17 cellular contexts compared by ENCODE assay signal in the genomic region with DNA sequence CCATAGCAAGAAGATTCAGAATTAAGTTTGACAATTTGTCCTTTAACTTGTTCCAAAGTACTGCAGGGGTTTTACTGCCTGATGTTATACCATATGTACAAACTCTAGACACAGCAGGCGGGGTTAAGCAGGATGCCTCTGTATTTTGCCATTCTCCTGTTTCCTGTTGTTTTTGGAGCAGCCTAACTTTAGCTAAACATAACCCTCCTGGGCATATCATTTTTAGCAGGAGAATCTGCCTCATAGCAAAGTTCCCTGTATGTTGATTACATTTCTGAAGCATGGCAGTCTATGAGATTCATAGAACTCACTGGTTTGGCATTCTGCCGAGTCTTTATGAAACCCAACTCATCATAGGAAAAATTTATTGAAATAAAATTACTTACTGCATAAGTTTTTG. TPM values are rescaled to one million over a fixed set of nuclear protein-coding genes. Genes with fewer than 3 reads are reported as not detected.
A peak's percentile ranks its signal among the peaks of the same experiment; 100 is the strongest.
DNase-seq lines count a peak whose midpoint lies in the region; ATAC-seq and TF ChIP-seq lines count a peak whose summit lies in the region.
"Had no signal": no experiment of that assay in that cellular context is flagged by ENCODE, and none has a peak within 500 bp of the region (broad histone marks: within the 10 kb centered on the region; RNA-seq: fewer than 3 reads in every experiment).

No MANE protein-coding gene starts in this region.

- H3K27me3 ChIP-seq in fibroblast of lung (ENCODE audit: control insufficient read depth, insufficient read depth, low read length), result no peaks in the 10 kb centered on the region
- peaks cover 0 to 17% (median 0%) of the 10 kb centered on the region in 3 donors for H3K27me3 ChIP-seq in psoas muscle (ENCODE audit: insufficient read depth in 3 of 3, low read length in 2 of 3)
- no peaks in the 10 kb centered on the region for H3K27me3 ChIP-seq in trophoblast cell (ENCODE audit: insufficient read depth, low read length)
- no peaks in the 10 kb centered on the region for H3K27me3 ChIP-seq in mesendoderm (ENCODE audit: insufficient read depth, low read length, poor library complexity)
- H3K27me3 ChIP-seq: tibial nerve had no signal

- DNase-seq in EL (peak; percentile 52), fibroblast of lung (ENCODE audit: low read depth in 2 of 2) (peak in 1 of 2 donors; percentile 49), psoas muscle (no peak), NOMO-1 treated with dmso at 0.1 percent for 144 hours (lab: John Stamatoyannopoulos, UW; ENCODE audit: unreplicated experiment) (no peak), trophoblast cell (no peak), mesendoderm (no peak)
- DNase-seq: activated naive CD4-positive, alpha-beta T cell treated with anti-CD3 and anti-CD28 coated beads for 36 hours; central memory CD4-positive, alpha-beta T cell; NCI-H1105; occipital lobe; PC-9 had no signal

- TF ChIP-seq CTCF in fibroblast of lung (conservative IDR thresholded peaks at IDR 0.05 in 1 of 2, IDR thresholded peaks at IDR 0.05 in 1 of 2; ENCODE audit: low read depth in 1 of 2, low read length in 2 of 2) (no peak), psoas muscle (IDR thresholded peaks at IDR 0.05) (no peak)

- H4K8ac ChIP-seq in trophoblast cell (ENCODE audit: low read depth, low read length), result no peak overlapping the region
- H4K8ac ChIP-seq in mesendoderm (ENCODE audit: low read depth, low read length), result no peak overlapping the region

- no peak overlapping the region for H2AFZ ChIP-seq in fibroblast of lung (ENCODE audit: low read length)
- H2AFZ ChIP-seq in trophoblast cell (ENCODE audit: insufficient read depth, low read length, poor library complexity), result no peak overlapping the region
- H2AFZ ChIP-seq: PC-9 had no signal

- no peak overlapping the region for H4K12ac ChIP-seq in trophoblast cell (ENCODE audit: low read depth, low read length)

- peak overlapping the region; percentile 41 for H3K4me2 ChIP-seq in fibroblast of lung (ENCODE audit: extremely low read depth, insufficient read depth, low read length)
- no peak overlapping the region for H3K4me2 ChIP-seq in trophoblast cell (ENCODE audit: low read length)
- no peak overlapping the region for H3K4me2 ChIP-seq in mesendoderm (ENCODE audit: low read length)
- H3K4me2 ChIP-seq: PC-9 had no signal

- H3K23ac ChIP-seq in trophoblast cell (ENCODE audit: low read length), result no peak overlapping the region
- H3K23ac ChIP-seq in mesendoderm (ENCODE audit: low read length), result no peak overlapping the region

- no peak overlapping the region for H4K5ac ChIP-seq in mesendoderm (ENCODE audit: low read length)

- H3K4ac ChIP-seq in trophoblast cell (ENCODE audit: low read depth, low read length), result no peak overlapping the region
- no peak overlapping the region for H3K4ac ChIP-seq in mesendoderm (ENCODE audit: low read depth, low read length)

- no peak overlapping the region for H3K9ac ChIP-seq in fibroblast of lung (ENCODE audit: insufficient read depth, low read length)
- H3K9ac ChIP-seq in trophoblast cell (ENCODE audit: low read length), result no peak overlapping the region
- H3K9ac ChIP-seq in mesendoderm (ENCODE audit: low read length), result no peak overlapping the region

- H3K18ac ChIP-seq in trophoblast cell (ENCODE audit: low read length), result no peak overlapping the region
- no peak overlapping the region for H3K18ac ChIP-seq in mesendoderm (ENCODE audit: low read length)

- H2BK120ac ChIP-seq in trophoblast cell (ENCODE audit: insufficient read depth, low read length, poor library complexity) (no peak overlapping the region), mesendoderm (ENCODE audit: low read depth, low read length) (no peak overlapping the region)

- intact Hi-C loops in psoas muscle (cut with DNase I), result no loop called here

- H3K14ac ChIP-seq in trophoblast cell (ENCODE audit: low read length), result no peak overlapping the region

- H4K91ac ChIP-seq in trophoblast cell (ENCODE audit: low read depth, low read length), result no peak overlapping the region

- H2BK12ac ChIP-seq in trophoblast cell (ENCODE audit: low read length), result no peak overlapping the region

- ATAC-seq in SK-N-SH treated with all-trans-retinoic acid at 6 μM for 48 hours (peak; percentile 11; the same call in 2 of the 3 replicates), psoas muscle (no peak), GM19324 (IDR thresholded peaks at IDR 0.05; ENCODE audit: low FRiP score, unreplicated experiment) (no peak)
- ATAC-seq: WTC11 had no signal

- H3K4me3 ChIP-seq in fibroblast of lung (replicated peaks in 1 of 4; ENCODE audit: control extremely low read depth in 1 of 4, insufficient read depth in 1 of 4, low read depth in 3 of 4, low read length in 4 of 4) (peak overlapping the region in 1 of 4 experiments; percentile 1), psoas muscle (peak overlapping the region; percentile 85), trophoblast cell (ENCODE audit: low read depth, low read length) (no peak overlapping the region), mesendoderm (ENCODE audit: low read length) (no peak overlapping the region)
- H3K4me3 ChIP-seq: PC-9 had no signal

- H3K56ac ChIP-seq in mesendoderm (ENCODE audit: low read length), result no peak overlapping the region

- H3K79me2 ChIP-seq in fibroblast of lung (ENCODE audit: control insufficient read depth, insufficient read depth, low read length), result peaks cover 33% of the 10 kb centered on the region
- peaks cover 5% of the 10 kb centered on the region for H3K79me2 ChIP-seq in trophoblast cell (ENCODE audit: control insufficient read depth, insufficient read depth, low read length, poor library complexity)
- H3K79me2 ChIP-seq in mesendoderm (ENCODE audit: control insufficient read depth, insufficient read depth, low read length), result no peaks in the 10 kb centered on the region

- H4K20me1 ChIP-seq in fibroblast of lung (ENCODE audit: control insufficient read depth, extremely low read depth, insufficient read depth, low read length), result no peaks in the 10 kb centered on the region

- peaks cover 7% of the 10 kb centered on the region for H3K79me1 ChIP-seq in trophoblast cell (ENCODE audit: low read length)
- H3K79me1 ChIP-seq in mesendoderm (ENCODE audit: low read length), result no peaks in the 10 kb centered on the region

- H3K36me3 ChIP-seq in fibroblast of lung (ENCODE audit: control insufficient read depth, insufficient read depth, low read length) (no peaks in the 10 kb centered on the region), psoas muscle (ENCODE audit: insufficient read depth in 1 of 2, low read depth in 1 of 2) (no peaks in the 10 kb centered on the region), trophoblast cell (ENCODE audit: control insufficient read depth in 1 of 2, insufficient read depth in 2 of 2, low read length in 2 of 2) (peaks cover 5 to 7% of the 10 kb centered on the region in 2 experiments), mesendoderm (ENCODE audit: control insufficient read depth, insufficient read depth, low read length) (no peaks in the 10 kb centered on the region)

- H2BK5ac ChIP-seq in trophoblast cell (ENCODE audit: low read depth, low read length, poor library complexity), result no peak overlapping the region
- no peak overlapping the region for H2BK5ac ChIP-seq in mesendoderm (ENCODE audit: low read length)

- H3K9me3 ChIP-seq in fibroblast of lung (ENCODE audit: control insufficient read depth, insufficient read depth, low read depth, low read length), result no peaks in the 10 kb centered on the region
- no peaks in the 10 kb centered on the region for H3K9me3 ChIP-seq in psoas muscle
- H3K9me3 ChIP-seq in trophoblast cell (ENCODE audit: insufficient read depth, low read depth, low read length), result no peaks in the 10 kb centered on the region
- H3K9me3 ChIP-seq: tibial nerve had no signal

- H3K4me1 ChIP-seq in fibroblast of lung (ENCODE audit: control insufficient read depth, extremely low read depth, insufficient read depth, low read length), result peaks cover 10% of the 10 kb centered on the region
- H3K4me1 ChIP-seq in psoas muscle, result peaks cover 4% of the 10 kb centered on the region
- H3K4me1 ChIP-seq in trophoblast cell (ENCODE audit: control insufficient read depth in 1 of 2, insufficient read depth in 2 of 2, low read length in 2 of 2), result peaks cover 3% of the 10 kb centered on the region in 2 experiments
- no peaks in the 10 kb centered on the region for H3K4me1 ChIP-seq in mesendoderm (ENCODE audit: control insufficient read depth, low read depth, low read length)

- 48 to 56% (median 55%) methylated on average over 2 of the region's 2 CpGs for WGBS in psoas muscle, 3 donors
- WGBS in trophoblast cell (ENCODE audit: extremely low coverage, insufficient coverage, insufficient read length), result no CpG with 5 or more reads among the region's 2 CpGs
- WGBS in mesendoderm (ENCODE audit: extremely low coverage, insufficient coverage, low lambda C conversion rate), result no CpG with 5 or more reads among the region's 2 CpGs

- no peak overlapping the region for H2BK15ac ChIP-seq in mesendoderm (replicated peaks; ENCODE audit: low read depth)

- H2AK5ac ChIP-seq in trophoblast cell (ENCODE audit: low read length) (no peak overlapping the region), mesendoderm (ENCODE audit: low read length) (no peak overlapping the region)

- H3K27ac ChIP-seq in fibroblast of lung (ENCODE audit: insufficient read depth, low read length) (no peak overlapping the region), psoas muscle (no peak overlapping the region), trophoblast cell (ENCODE audit: low read depth, low read length) (no peak overlapping the region), mesendoderm (ENCODE audit: low read depth, low read length) (no peak overlapping the region)
- H3K27ac ChIP-seq: epithelial cell of prostate, PC-9 had no signal

TF ChIP-seq in SK-N-SH treated with all-trans-retinoic acid at 6 μM for 48 hours, 23 proteins besides CTCF, POLR2A, EP300 and RAD21 (continues in another document):
- TF ChIP-seq ZFP30 (CRISPR knock-in tag; IDR thresholded peaks at IDR 0.05), result no peak
- no peak for TF ChIP-seq ZNF8 (CRISPR knock-in tag; IDR thresholded peaks at IDR 0.05)
- TF ChIP-seq SNAI2 (CRISPR knock-in tag; IDR thresholded peaks at IDR 0.05), result no peak
- no peak for TF ChIP-seq PPARA (CRISPR knock-in tag; IDR thresholded peaks at IDR 0.05; ENCODE audit: borderline replicate concordance)

RNA-seq across cellular contexts. Expression of gene LHFPL6, which starts 5.2 kb away (rescaled TPM):
- 33.4 and 42.4 TPM in 2 replicates for total RNA-seq in fibroblast of lung
- polyA plus RNA-seq in fibroblast of lung, result 52.9 and 86.8 TPM in 2 replicates
- 40.5 and 65.1 TPM in 2 replicates for polyA plus RNA-seq in fibroblast of lung (2012)
- polyA minus RNA-seq in fibroblast of lung (ENCODE audit: low replicate concordance), result 37.9 and 48.1 TPM in 2 replicates
- total RNA-seq in psoas muscle, result 10 to 100 TPM; 16.1 to 35.8 (median 20.5) TPM
- polyA plus RNA-seq in psoas muscle, result 10 to 100 TPM; 15.0 to 17.3 (median 17.0) TPM
- 21.6 and 22.3 TPM in 2 replicates for polyA plus RNA-seq in trophoblast cell (2013)
- polyA plus RNA-seq in mesendoderm (2013, experiment 1 of 2), result 4.3 TPM
- 4.4 TPM for polyA plus RNA-seq in mesendoderm (2013, experiment 2 of 2)
- total RNA-seq: B cell had no signal

RNA-seq across cellular contexts. Expression of gene COG6, which starts 57.6 kb away (rescaled TPM):
- total RNA-seq in fibroblast of lung (24.4 and 28.9 TPM in 2 replicates), psoas muscle (10 to 100 TPM in 3 of 4 donors, 1 to 10 TPM in 1; 7.5 to 26.4 (median 13.2) TPM)
- polyA plus RNA-seq in fibroblast of lung (18.6 and 44.8 TPM in 2 replicates), psoas muscle (1 to 10 TPM; 4.3 to 9.8 (median 5.6) TPM)
- 9.7 and 21.1 TPM in 2 replicates for polyA plus RNA-seq in fibroblast of lung (2012)
- 4.2 and 5.2 TPM in 2 replicates for polyA minus RNA-seq in fibroblast of lung (ENCODE audit: low replicate concordance)
- 21.3 and 22.2 TPM in 2 replicates for polyA plus RNA-seq in trophoblast cell (2013)
- 9.1 TPM for polyA plus RNA-seq in mesendoderm (2013, experiment 1 of 2)
- 9.3 TPM for polyA plus RNA-seq in mesendoderm (2013, experiment 2 of 2)
